18 cellular contexts compared by ENCODE assay signal in genomic region chr13:112855859-112856258, GRCh38.
"Had no signal": no experiment of that assay in that cellular context is flagged by ENCODE, and none has a peak within 500 bp of the region (broad histone marks: within the 10 kb centered on the region; RNA-seq: fewer than 3 reads in every experiment).

No MANE protein-coding gene starts in this region.

- ATAC-seq: effector memory CD8-positive, alpha-beta T cell; left cardiac atrium; naive thymus-derived CD4-positive, alpha-beta T cell; psoas muscle; right lobe of liver; stimulated activated memory B cell treated with anti-CD40 and anti-IgM and Interleukin-4, amounts not matched to agents 10 μg/mL and 1 μg/mL and 100 μg/mL, for 72 hours had no signal

- H3K27me3 ChIP-seq: esophagus squamous epithelium, neural progenitor cell, right lobe of liver, tibial nerve had no signal

- H3K4me1 ChIP-seq: neural progenitor cell, psoas muscle, right lobe of liver had no signal

- H3K4me2 ChIP-seq: neural progenitor cell had no signal

- H3K9ac ChIP-seq: neural progenitor cell, parathyroid adenoma had no signal

- DNase-seq: effector memory CD8-positive, alpha-beta T cell; esophagus squamous epithelium; foreskin fibroblast; immature natural killer cell; left cardiac atrium; mesendoderm; naive thymus-derived CD4-positive, alpha-beta T cell; nucleus accumbens; psoas muscle; retina; right lobe of liver; stimulated activated CD4-positive, alpha-beta T cell treated with anti-CD3 and anti-CD28 coated beads, Interleukin-15, amount 100 ng/mL, for 24 hours; stimulated activated CD4-positive, alpha-beta T cell treated with anti-CD3 and anti-CD28 coated beads, Interleukin-1b, Interleukin-23, amount 100 ng/mL, for 48 hours; stimulated activated CD4-positive, alpha-beta T cell treated with anti-CD3 and anti-CD28 coated beads, Interleukin-4, amount 100 ng/mL, for 24 hours had no signal

- H3K27ac ChIP-seq: esophagus squamous epithelium, neural progenitor cell, parathyroid adenoma, psoas muscle, right lobe of liver, tibial nerve had no signal

- H3K9me3 ChIP-seq: esophagus squamous epithelium, psoas muscle, right lobe of liver, tibial nerve had no signal

- H3K4me3 ChIP-seq: esophagus squamous epithelium, neural progenitor cell, psoas muscle, right lobe of liver, tibial nerve had no signal

- H2AFZ ChIP-seq: neural progenitor cell, parathyroid adenoma had no signal

- H3K36me3 ChIP-seq: neural progenitor cell had no signal
